ENCODE assay signal across 9 cellular contexts in the genomic region with DNA sequence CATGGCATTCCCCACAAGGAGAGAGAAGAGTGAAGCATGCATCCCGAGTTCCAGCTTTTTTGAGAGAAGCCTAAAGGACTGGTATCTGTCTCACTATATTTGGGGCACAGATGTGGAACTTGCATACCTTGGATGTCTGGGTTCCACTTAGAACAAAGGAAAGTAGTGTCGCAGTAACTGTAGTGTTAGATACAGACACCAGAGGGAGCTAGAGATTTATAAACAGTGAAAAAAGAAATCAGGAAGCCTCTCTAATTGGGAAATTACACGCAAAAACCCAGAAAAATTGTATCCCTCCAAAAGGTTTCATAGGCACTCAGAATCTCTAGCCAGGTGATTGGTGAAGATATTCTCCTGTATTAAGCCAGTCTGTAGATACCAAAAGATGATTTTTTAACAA. TPM values are rescaled to one million over a fixed set of nuclear protein-coding genes. Genes with fewer than 3 reads are reported as not detected.
DNase-seq lines count a peak whose midpoint lies in the region; ATAC-seq, FAIRE-seq and TF ChIP-seq lines count a peak whose summit lies in the region.
"Had no signal": no experiment of that assay in that cellular context is flagged by ENCODE, and none has a peak within 500 bp of the region (broad histone marks: within the 10 kb centered on the region; RNA-seq: fewer than 3 reads in every experiment).

No MANE protein-coding gene starts in this region.

- dilution Hi-C loops in keratinocyte (cut with MboI; ENCODE audit: extremely low pct_ligation_motif_present, low sequenced_read_pairs), result no loop called here

- H3K36me3 ChIP-seq in SK-N-MC (ENCODE audit: insufficient read depth, low read length) (no peaks in the 10 kb centered on the region), keratinocyte (ENCODE audit: control insufficient read depth in 2 of 2, extremely low read depth in 1 of 2, insufficient read depth in 2 of 2, low read length in 2 of 2) (no peaks in the 10 kb centered on the region)

- no peak overlapping the region for H2AFZ ChIP-seq in keratinocyte (ENCODE audit: control insufficient read depth, low read length)

- no peaks in the 10 kb centered on the region for H3K4me1 ChIP-seq in keratinocyte (ENCODE audit: control insufficient read depth, extremely low read depth, insufficient read depth, low read length)

- no peaks in the 10 kb centered on the region for H4K20me1 ChIP-seq in keratinocyte (ENCODE audit: control insufficient read depth, extremely low read depth, insufficient read depth, low read length)

- CTCF ChIA-PET in HEK293T (lab: Yijun Ruan, JAX), result no interaction called here

- H3K9ac ChIP-seq in SK-N-MC (ENCODE audit: insufficient read length), result no peak overlapping the region
- H3K9ac ChIP-seq in keratinocyte (ENCODE audit: control insufficient read depth, extremely low read depth, insufficient read depth, low read length), result no peak overlapping the region

- H3K27me3 ChIP-seq in keratinocyte (ENCODE audit: control insufficient read depth, extremely low read depth, insufficient read depth, low read length), result peaks cover 3% of the 10 kb centered on the region

- no peak overlapping the region for H3K4me3 ChIP-seq in SK-N-MC
- no peak overlapping the region for H3K4me3 ChIP-seq in keratinocyte (ENCODE audit: control insufficient read depth in 2 of 3, extremely low read depth in 1 of 3, insufficient read depth in 2 of 3, low read depth in 1 of 3, low read length in 3 of 3)
- H3K4me3 ChIP-seq in coronary artery, result no peak overlapping the region

- TF ChIP-seq CTCF in keratinocyte (optimal IDR thresholded peaks at IDR 0.05 in 1 of 3, IDR thresholded peaks at IDR 0.05 in 1 of 3, conservative IDR thresholded peaks at IDR 0.05 in 1 of 3; ENCODE audit: extremely low read depth in 1 of 3, insufficient read depth in 2 of 3, low read length in 3 of 3) (peak; percentile 15 to 64 (median 64)), coronary artery (IDR thresholded peaks at IDR 0.05) (no peak)

- in situ Hi-C loops in Caki2 (cut with HindIII; ENCODE audit: low pct_unique_long_range_greater_than_20kb, low sequenced_read_pairs), result no loop called here

- ATAC-seq in GM21423 (IDR thresholded peaks at IDR 0.05; ENCODE audit: unreplicated experiment), result no peak

- H3K9me3 ChIP-seq in SK-N-MC (ENCODE audit: low read depth, low read length), result no peaks in the 10 kb centered on the region
- H3K9me3 ChIP-seq in keratinocyte (ENCODE audit: control insufficient read depth, low read depth, low read length), result no peaks in the 10 kb centered on the region

- POLR2A ChIA-PET in HEK293T (lab: Yijun Ruan, JAX), result no interaction called here

- H3K9me1 ChIP-seq in keratinocyte (ENCODE audit: control insufficient read depth, extremely low read depth, insufficient read depth, low read length), result no peaks in the 10 kb centered on the region

- H3K79me2 ChIP-seq in keratinocyte (ENCODE audit: control insufficient read depth, insufficient read depth, low read length), result no peaks in the 10 kb centered on the region

- peak; percentile 10 for DNase-seq in Caki2 (ENCODE audit: low read depth)
- peak; percentile 28 for DNase-seq in HEK293T (ENCODE audit: extremely low spot score)
- peak; percentile 1 for DNase-seq in SK-N-MC (ENCODE audit: low read depth, low spot score)
- DNase-seq in keratinocyte (ENCODE audit: low read depth, low spot score), result no peak
- no peak for DNase-seq in hepatic stellate cell (ENCODE audit: low spot score)
- DNase-seq in HuH-7.5 (ENCODE audit: low spot score), result no peak
- no peak for DNase-seq in coronary artery (ENCODE audit: low spot score)

- H3K27ac ChIP-seq in SK-N-MC, result no peak overlapping the region
- H3K27ac ChIP-seq in keratinocyte (ENCODE audit: control insufficient read depth, insufficient read depth, low read length), result no peak overlapping the region
- H3K27ac ChIP-seq in coronary artery, result no peak overlapping the region

- no peak overlapping the region for H3K4me2 ChIP-seq in keratinocyte (ENCODE audit: control insufficient read depth, extremely low read depth, insufficient read depth, low read depth, low read length)

- FAIRE-seq in keratinocyte (lab: Jason Lieb, UNC), result peak; percentile 66

TF ChIP-seq in HEK293T, 16 proteins besides CTCF, POLR2A, EP300 and RAD21:
- TF ChIP-seq HDGF (IDR thresholded peaks at IDR 0.05; ENCODE audit: borderline replicate concordance) (no peak), NFRKB (IDR thresholded peaks at IDR 0.05) (no peak), SUZ12 (IDR thresholded peaks at IDR 0.05) (no peak), FOXK2 (IDR thresholded peaks at IDR 0.05) (no peak)
TF ChIP-seq in HEK293T: peak in this region for 0.

RNA-seq across cellular contexts. Expression of a gene that starts 34.4 kb away (rescaled TPM):
- total RNA-seq in Caki2 (2014; rRNA removed; shearing (Covaris generic); ENCODE audit: low replicate concordance), result not detected in 2 replicates
- polyA plus RNA-seq in keratinocyte, result not detected in 3 replicates
- polyA plus RNA-seq in keratinocyte (2011; ENCODE audit: low read depth), result not detected
- polyA plus RNA-seq in keratinocyte (2011; cell fraction: cytosol; rRNA removed), result not detected in 2 replicates
- polyA plus RNA-seq in keratinocyte (2011; cell fraction: nucleus; rRNA removed), result not detected in 2 replicates
- polyA plus RNA-seq in keratinocyte (2012; ENCODE audit: low replicate concordance), result not detected in 2 replicates
- not detected in 3 replicates for polyA minus RNA-seq in keratinocyte
- polyA minus RNA-seq in keratinocyte (2011; cell fraction: cytosol; rRNA and poly(A)+ RNA removed), result not detected
- not detected in 2 replicates for polyA minus RNA-seq in keratinocyte (2011; cell fraction: nucleus; rRNA and poly(A)+ RNA removed)
- polyA plus RNA-seq: urinary bladder had no signal

Comparison
In these comparisons a context has a peak if more than half of its experiments do, and no peak if none do; other contexts are left out.
1. DNase-seq: peak in Caki2 (single experiment), HEK293T (single experiment) and SK-N-MC (single experiment); none in keratinocyte (single experiment), hepatic stellate cell (single experiment), HuH-7.5 (single experiment) and coronary artery (single experiment).